22 cellular contexts compared by ENCODE assay signal in genomic region chr1:152442291-152442690, GRCh38. TPM values are rescaled to one million over a fixed set of nuclear protein-coding genes. Genes with fewer than 3 reads are reported as not detected.
A peak's percentile ranks its signal among the peaks of the same experiment; 100 is the strongest.
DNase-seq lines count a peak whose midpoint lies in the region; ATAC-seq and TF ChIP-seq lines count a peak whose summit lies in the region.
"Had no signal": no experiment of that assay in that cellular context is flagged by ENCODE, and none has a peak within 500 bp of the region (broad histone marks: within the 10 kb centered on the region; RNA-seq: fewer than 3 reads in every experiment).

No MANE protein-coding gene starts in this region.

- no peak for ATAC-seq in GM23338
- ATAC-seq: HCT116, Panc1 had no signal

- WGBS in esophagus, 2 donors, result 33 to 53% methylated on average over 8 of the region's 8 CpGs

- peaks cover 4% of the 10 kb centered on the region for H3K27me3 Mint-ChIP-seq in GM23338 (ENCODE audit: insufficient read depth, low read depth, poor library complexity)

- H3K4me3 Mint-ChIP-seq in GM23338, result no peak overlapping the region
- H3K4me3 Mint-ChIP-seq: CD14-positive monocyte had no signal

- H2AFZ ChIP-seq in GM23338, result 0 out of 2 replicates have a peak overlapping the region, but pooled peaks have one; percentile 7

- no peaks in the 10 kb centered on the region for H4K20me1 ChIP-seq in GM23338 (replicated peaks; ENCODE audit: insufficient read depth)

- no peaks in the 10 kb centered on the region for H3K36me3 ChIP-seq in GM23338 (ENCODE audit: insufficient read depth)
- no peaks in the 10 kb centered on the region for H3K36me3 ChIP-seq in esophagus (ENCODE audit: control insufficient read depth in 2 of 2, insufficient read depth in 2 of 2, low read length in 1 of 2)

- no peaks in the 10 kb centered on the region for H3K36me3 Mint-ChIP-seq in GM23338 (ENCODE audit: low read depth)
- H3K36me3 Mint-ChIP-seq: CD14-positive monocyte had no signal

- no peaks in the 10 kb centered on the region for H3K9me2 ChIP-seq in GM23338 (ENCODE audit: insufficient read depth)

- H3K27me3 ChIP-seq in GM23338 (ENCODE audit: insufficient read depth) (no peaks in the 10 kb centered on the region), esophagus (ENCODE audit: control insufficient read depth in 1 of 2, insufficient read depth in 2 of 2, low read length in 2 of 2) (no peaks in the 10 kb centered on the region)

- H3K79me2 ChIP-seq in GM23338 (replicated peaks; ENCODE audit: insufficient read depth), result no peaks in the 10 kb centered on the region

- no peaks in the 10 kb centered on the region for H3K9me3 ChIP-seq in esophagus (ENCODE audit: control insufficient read depth in 2 of 2, insufficient read depth in 1 of 2, low read depth in 1 of 2, low read length in 1 of 2)

- no peaks in the 10 kb centered on the region for H3K4me1 Mint-ChIP-seq in GM23338

- H3F3A ChIP-seq in GM23338 (replicated peaks; ENCODE audit: low read depth), result no peaks in the 10 kb centered on the region

- DNase-seq in Daoy (ENCODE audit: low read depth) (peak; percentile 70), GM23338 (ENCODE audit: low spot score) (no peak), left kidney (ENCODE audit: low read depth, low spot score) (peak; percentile 44), ACHN (no peak), COLO829 (ENCODE audit: low spot score) (no peak), islet precursor cell (no peak), substantia nigra (lab: John Stamatoyannopoulos, UW) (no peak)
- DNase-seq: DMS 273 treated with DMSO at 0.1 percent for 48 hours, DND-41, GDM1, IMR-90, NCI-H1048, NCI-H146, NCI-H2081, SHP77 had no signal

- TF ChIP-seq CTCF in GM23338 (conservative IDR thresholded peaks at IDR 0.05; ENCODE audit: low read depth in 2 of 2), result no peak

- H3K4me2 ChIP-seq in GM23338, result no peak overlapping the region

- H3K4me3 ChIP-seq in GM23338 (no peak overlapping the region), esophagus (ENCODE audit: low read depth in 1 of 2, low read length in 2 of 2) (no peak overlapping the region)

- peaks cover 3% of the 10 kb centered on the region; the same call in 1 of the 2 replicates for H3K4me1 ChIP-seq in GM23338 (ENCODE audit: insufficient read depth)
- peaks cover 7 to 11% of the 10 kb centered on the region in 2 donors for H3K4me1 ChIP-seq in esophagus (ENCODE audit: control insufficient read depth in 2 of 2, insufficient read depth in 2 of 2, low read length in 1 of 2)

- H3K9me3 Mint-ChIP-seq in GM23338, result no peaks in the 10 kb centered on the region
- H3K9me3 Mint-ChIP-seq: CD14-positive monocyte had no signal

- no peak overlapping the region for H3K27ac Mint-ChIP-seq in GM23338

- H3K27ac ChIP-seq in GM23338 (ENCODE audit: low read depth) (no peak overlapping the region), esophagus (ENCODE audit: low read depth in 2 of 2, low read length in 1 of 2) (peak overlapping the region; percentile 87 to 95), substantia nigra (ENCODE audit: low read depth, low read length, poor library complexity, severe bottlenecking) (no peak overlapping the region)

- in situ Hi-C loops in ACHN (cut with HindIII; ENCODE audit: low pct_ligation_motif_present, low pct_unique_long_range_greater_than_20kb, low sequenced_read_pairs), result no loop called here

TF ChIP-seq in GM23338, 12 proteins besides CTCF, POLR2A, EP300 and RAD21 (continues in another document):
- TF ChIP-seq ZNF462 (CRISPR knock-in tag; IDR thresholded peaks at IDR 0.05) (no peak), ETS1 (IDR thresholded peaks at IDR 0.05) (no peak), ZNF114 (CRISPR knock-in tag; IDR thresholded peaks at IDR 0.05) (no peak), ZNF331 (CRISPR knock-in tag; IDR thresholded peaks at IDR 0.05; ENCODE audit: low read depth) (no peak), EZH2 (IDR thresholded peaks at IDR 0.05; ENCODE audit: low read depth, unreplicated experiment) (no peak), STAT1 (IDR thresholded peaks at IDR 0.05; ENCODE audit: unreplicated experiment) (no peak)

RNA-seq across cellular contexts. Expression of gene CRNN, which starts 28.2 kb away (rescaled TPM):
- total RNA-seq in Daoy (2014; rRNA removed; shearing (Covaris generic)), result not detected in 2 replicates
- total RNA-seq in GM23338 (2014; rRNA removed; shearing (Covaris generic)), result not detected in 2 replicates
- polyA plus RNA-seq in GM23338 (2016; fragmentation: Nextera tagmentation; extraction: Ambion mirVana) (not detected in 2 replicates), esophagus (1,000 to 10,000 TPM; 4,198 to 5,125 TPM)
- total RNA-seq: IMR-90, M059J, NCI-H460 had no signal
- polyA plus RNA-seq: AG04450, CD14-positive monocyte, IMR-90 had no signal

Comparison
In these comparisons a context has a peak if more than half of its experiments do, and no peak if none do; other contexts are left out.
1. DNase-seq: peak in Daoy (single experiment) and left kidney (single experiment); none in GM23338 (single experiment), ACHN (single experiment), COLO829 (single experiment), islet precursor cell (single experiment) and substantia nigra (0 of 49).
2. H3K27ac ChIP-seq: peak in esophagus (2 of 2); none in GM23338 (single experiment) and substantia nigra (single experiment).